ENCODE assay signal across 10 cellular contexts in genomic region chr10:6300106-6300783, GRCh38.
DNase-seq lines count a peak whose midpoint lies in the region; ATAC-seq and TF ChIP-seq lines count a peak whose summit lies in the region.
"Had no signal": no experiment of that assay in that cellular context is flagged by ENCODE, and none has a peak within 500 bp of the region (broad histone marks: within the 10 kb centered on the region; RNA-seq: fewer than 3 reads in every experiment).

No MANE protein-coding gene starts in this region.

- H3K4me3 ChIP-seq in foreskin fibroblast (ENCODE audit: low read depth in 1 of 2, low read length in 2 of 2) = no peak overlapping the region
- H3K4me3 ChIP-seq in mesendoderm (ENCODE audit: low read length) = no peak overlapping the region
- H3K4me3 ChIP-seq: SJSA1 had no signal

- no peak overlapping the region for H4K5ac ChIP-seq in mesendoderm (ENCODE audit: low read length)

- H3K79me1 ChIP-seq in mesendoderm (ENCODE audit: low read length) = no peaks in the 10 kb centered on the region

- no CpG with 5 or more reads among the region's 14 CpGs for WGBS in mesendoderm (ENCODE audit: extremely low coverage, insufficient coverage, low lambda C conversion rate)

- no peak overlapping the region for H3K4ac ChIP-seq in mesendoderm (ENCODE audit: low read depth, low read length)

- no peaks in the 10 kb centered on the region for H3K27me3 ChIP-seq in mesendoderm (ENCODE audit: insufficient read depth, low read length, poor library complexity)
- H3K27me3 ChIP-seq: SJSA1 had no signal

- H3K4me2 ChIP-seq in mesendoderm (ENCODE audit: low read length) = no peak overlapping the region

- peak; percentile 76 for DNase-seq in EH (ENCODE audit: low read depth)
- peak; percentile 78 for DNase-seq in activated CD4-positive, alpha-beta T cell treated with anti-CD3 and anti-CD28 coated beads, Interleukin-2, amount 10 ng/mL, durations not matched to agents 24 days and 14 days
- DNase-seq in foreskin fibroblast = peak; percentile 40 to 74
- DNase-seq in stimulated activated CD8-positive, alpha-beta memory T cell treated with anti-CD3 and anti-CD28 coated beads, Interleukin-4, amount 100 ng/mL, for 48 hours = peak; percentile 49
- DNase-seq in mesenteric fat pad (ENCODE audit: low spot score) = no peak
- no peak for DNase-seq in mesendoderm
- DNase-seq: right cardiac atrium had no signal

- H3K79me2 ChIP-seq in mesendoderm (ENCODE audit: control insufficient read depth, insufficient read depth, low read length) = no peaks in the 10 kb centered on the region

- H2BK15ac ChIP-seq in mesendoderm (replicated peaks; ENCODE audit: low read depth) = no peak overlapping the region

- H2AK5ac ChIP-seq in mesendoderm (ENCODE audit: low read length) = no peak overlapping the region

- no peak overlapping the region for H3K23ac ChIP-seq in mesendoderm (ENCODE audit: low read length)

- no peak for TF ChIP-seq CTCF in foreskin fibroblast (IDR thresholded peaks at IDR 0.05; ENCODE audit: low read depth, low read length)

- peaks cover 47% of the 10 kb centered on the region for H3K4me1 Mint-ChIP-seq in activated CD4-positive, alpha-beta T cell treated with anti-CD3 and anti-CD28 coated beads, Interleukin-2, amount 10 ng/mL, durations not matched to agents 24 days and 14 days

- peaks cover 23% of the 10 kb centered on the region for H3K36me3 Mint-ChIP-seq in activated CD4-positive, alpha-beta T cell treated with anti-CD3 and anti-CD28 coated beads, Interleukin-2, amount 10 ng/mL, durations not matched to agents 24 days and 14 days (ENCODE audit: low read depth)

- H3K27ac Mint-ChIP-seq in activated CD4-positive, alpha-beta T cell treated with anti-CD3 and anti-CD28 coated beads, Interleukin-2, amount 10 ng/mL, durations not matched to agents 24 days and 14 days = peak overlapping the region; percentile 94

- ATAC-seq in GM21360 (IDR thresholded peaks at IDR 0.05; ENCODE audit: unreplicated experiment) = peak; percentile 71
- peak; percentile 89 for ATAC-seq in HG03565 (IDR thresholded peaks at IDR 0.05; ENCODE audit: unreplicated experiment)

- H3K4me1 ChIP-seq in mesendoderm (ENCODE audit: control insufficient read depth, low read depth, low read length) = peaks cover 6% of the 10 kb centered on the region

- H4K8ac ChIP-seq in mesendoderm (ENCODE audit: low read depth, low read length) = no peak overlapping the region

- intact Hi-C loops in activated CD4-positive, alpha-beta T cell treated with anti-CD3 and anti-CD28 coated beads, Interleukin-2, amount 10 ng/mL, durations not matched to agents 24 days and 14 days (cut with micrococcal nuclease) = loop anchor here (2.0 kb wide), 1 partner anchor 61 kb away; no protein-coding TSS in a partner anchor

- peaks cover 3% of the 10 kb centered on the region for H3K9me3 Mint-ChIP-seq in activated CD4-positive, alpha-beta T cell treated with anti-CD3 and anti-CD28 coated beads, Interleukin-2, amount 10 ng/mL, durations not matched to agents 24 days and 14 days

- no peak overlapping the region for H3K9ac ChIP-seq in mesendoderm (ENCODE audit: low read length)

- H3K27me3 Mint-ChIP-seq in activated CD4-positive, alpha-beta T cell treated with anti-CD3 and anti-CD28 coated beads, Interleukin-2, amount 10 ng/mL, durations not matched to agents 24 days and 14 days = no peaks in the 10 kb centered on the region

- no peak overlapping the region for H3K56ac ChIP-seq in mesendoderm (ENCODE audit: low read length)

- no peaks in the 10 kb centered on the region for H3K36me3 ChIP-seq in mesendoderm (ENCODE audit: control insufficient read depth, insufficient read depth, low read length)
- H3K36me3 ChIP-seq: SJSA1 had no signal

- no peak overlapping the region for H2BK5ac ChIP-seq in mesendoderm (ENCODE audit: low read length)

- no peak overlapping the region for H3K27ac ChIP-seq in mesendoderm (ENCODE audit: low read depth, low read length)
- H3K27ac ChIP-seq: SJSA1 had no signal

- no peak overlapping the region for H2BK120ac ChIP-seq in mesendoderm (ENCODE audit: low read depth, low read length)

- H3K4me3 Mint-ChIP-seq in activated CD4-positive, alpha-beta T cell treated with anti-CD3 and anti-CD28 coated beads, Interleukin-2, amount 10 ng/mL, durations not matched to agents 24 days and 14 days = peak overlapping the region; percentile 73

- H3K18ac ChIP-seq in mesendoderm (ENCODE audit: low read length) = no peak overlapping the region

Comparison
In these comparisons a context has a peak if more than half of its experiments do, and no peak if none do; other contexts are left out.
1. DNase-seq: peak in EH (single experiment), activated CD4-positive, alpha-beta T cell treated with anti-CD3 and anti-CD28 coated beads, Interleukin-2, amount 10 ng/mL, durations not matched to agents 24 days and 14 days (single experiment), foreskin fibroblast (2 of 2) and stimulated activated CD8-positive, alpha-beta memory T cell treated with anti-CD3 and anti-CD28 coated beads, Interleukin-4, amount 100 ng/mL, for 48 hours (single experiment); none in mesenteric fat pad (single experiment) and mesendoderm (single experiment).